Comparison of ENCODE assay signal across 22 cellular contexts in genomic region chr5:105684799-105685198, GRCh38.
A peak's percentile ranks its signal among the peaks of the same experiment; 100 is the strongest.
DNase-seq lines count a peak whose midpoint lies in the region; TF ChIP-seq lines count a peak whose summit lies in the region.
"Had no signal": no experiment of that assay in that cellular context is flagged by ENCODE, and none has a peak within 500 bp of the region (broad histone marks: within the 10 kb centered on the region; RNA-seq: fewer than 3 reads in every experiment).

No MANE protein-coding gene starts in this region.

- no peak overlapping the region for H3K4me3 ChIP-seq in adipocyte (ENCODE audit: low read length)
- H3K4me3 ChIP-seq in brain microvascular endothelial cell (ENCODE audit: low read depth, low read length), result no peak overlapping the region
- H3K4me3 ChIP-seq: SJCRH30 had no signal

- no peak for TF ChIP-seq CTCF in brain microvascular endothelial cell (IDR thresholded peaks at IDR 0.05; ENCODE audit: low read depth, low read length, missing control alignments)

- DNase-seq in LHCN-M2 (ENCODE audit: low read depth), result peak; percentile 20
- DNase-seq in adipocyte (ENCODE audit: low read depth), result peak; percentile 63
- DNase-seq in brain microvascular endothelial cell, result peak; percentile 17
- peak; percentile 31 for DNase-seq in kidney glomerular epithelial cell (lab: John Stamatoyannopoulos, UW)
- DNase-seq in DMS 273 treated with DMSO at 0.1 percent for 48 hours (lab: John Stamatoyannopoulos, UW), result no peak
- DNase-seq in NCI-H82 (lab: John Stamatoyannopoulos, UW), result no peak
- no peak for DNase-seq in stimulated activated naive CD4-positive, alpha-beta T cell (lab: John Stamatoyannopoulos, UW)
- no peak for DNase-seq in GM19238 (ENCODE audit: insufficient read length, low spot score)
- DNase-seq: ACHN; BE2C; NCI-H1092 treated with DMSO at 0.1 percent for 48 hours; NCI-H1436 treated with DMSO at 0.1 percent for 48 hours; NCI-H187 treated with DMSO at 0.1 percent for 48 hours; NCI-H2171 treated with DMSO at 0.1 percent for 48 hours; NCI-H524; NCI-H774; NK-92 treated with Interleukin-12 subunit alpha and Interleukin-12 subunit beta, amount 100 ng/mL, for 24 hours; PC-3; SJCRH30 had no signal

- in situ Hi-C loops in brain microvascular endothelial cell (cut with HindIII; ENCODE audit: low pct_ligation_motif_present, low sequenced_read_pairs), result no loop called here

- H3K36me3 ChIP-seq in adipocyte (ENCODE audit: control insufficient read depth, insufficient read depth, low read length, severe bottlenecking), result no peaks in the 10 kb centered on the region
- no peaks in the 10 kb centered on the region for H3K36me3 ChIP-seq in brain microvascular endothelial cell (replicated peaks)
- H3K36me3 ChIP-seq: BE2C, SJCRH30 had no signal

- peaks cover 3% of the 10 kb centered on the region for H3K4me1 ChIP-seq in adipocyte (ENCODE audit: control insufficient read depth, insufficient read depth, low read length)
- H3K4me1 ChIP-seq: SJCRH30 had no signal

- H3K9ac ChIP-seq in adipocyte (ENCODE audit: low read length), result no peak overlapping the region
- H3K9ac ChIP-seq: KMS-11 had no signal

- no peaks in the 10 kb centered on the region for H3K9me3 ChIP-seq in adipocyte (ENCODE audit: control insufficient read depth, low read length)
- H3K9me3 ChIP-seq: BE2C, SJCRH30 had no signal

- no peak overlapping the region for H3K27ac ChIP-seq in brain microvascular endothelial cell
- H3K27ac ChIP-seq: 22Rv1, HL-60, KMS-11, SJCRH30 had no signal

- H3K27me3 ChIP-seq in adipocyte (replicated peaks; ENCODE audit: control insufficient read depth, insufficient read depth, low read length) (no peaks in the 10 kb centered on the region), brain microvascular endothelial cell (replicated peaks) (no peaks in the 10 kb centered on the region)
- H3K27me3 ChIP-seq: BE2C, SJCRH30 had no signal

Comparison
In these comparisons a context has a peak if more than half of its experiments do, and no peak if none do; other contexts are left out.
1. DNase-seq: peak in LHCN-M2 (single experiment), adipocyte (single experiment), brain microvascular endothelial cell (single experiment) and kidney glomerular epithelial cell (single experiment); none in DMS 273 treated with DMSO at 0.1 percent for 48 hours (single experiment), NCI-H82 (single experiment), stimulated activated naive CD4-positive, alpha-beta T cell (0 of 6) and GM19238 (single experiment).